Comparison of ENCODE assay signal across 20 cellular contexts in genomic region chr13:46313441-46314257, GRCh38.
A peak's percentile ranks its signal among the peaks of the same experiment; 100 is the strongest.
DNase-seq lines count a peak whose midpoint lies in the region; ATAC-seq and TF ChIP-seq lines count a peak whose summit lies in the region.
"Had no signal": no experiment of that assay in that cellular context is flagged by ENCODE, and none has a peak within 500 bp of the region (broad histone marks: within the 10 kb centered on the region; RNA-seq: fewer than 3 reads in every experiment).

No MANE protein-coding gene starts in this region.

- peaks cover 29% of the 10 kb centered on the region for H3K36me3 Mint-ChIP-seq in stimulated activated naive CD8-positive, alpha-beta T cell treated with anti-CD3 and anti-CD28 coated beads, Interleukin-15, Interleukin-2, amounts not matched to agents 100 ng/mL and 50 ng/mL, for 24 hours (ENCODE audit: low read depth)
- peaks cover 4% of the 10 kb centered on the region for H3K36me3 Mint-ChIP-seq in central memory CD8-positive, alpha-beta T cell (ENCODE audit: insufficient read depth)

- no peak overlapping the region for H3K4me3 ChIP-seq in heart left ventricle
- H3K4me3 ChIP-seq: lung, suprapubic skin had no signal

- no peak for DNase-seq in stimulated activated naive CD8-positive, alpha-beta T cell treated with anti-CD3 and anti-CD28 coated beads, Interleukin-15, Interleukin-2, amounts not matched to agents 100 U/mL and 50 U/mL, for 24 hours
- DNase-seq in NOMO-1 treated with dmso at 0.1 percent for 144 hours (lab: John Stamatoyannopoulos, UW; ENCODE audit: unreplicated experiment) (peak; percentile 17), NK-92 (lab: John Stamatoyannopoulos, UW; ENCODE audit: unreplicated experiment) (no peak), heart left ventricle (no peak)
- no peak for DNase-seq in central memory CD8-positive, alpha-beta T cell (ENCODE audit: low spot score in 2 of 2)
- DNase-seq: anterior cingulate cortex; cerebellar nuclear complex; effector memory CD4-positive, alpha-beta T cell; glutamatergic neuron; H9; IMR-90; NCI-H1092; NCI-H2107; NCI-H510A treated with DMSO at 0.1 percent for 48 hours; SHP77 had no signal

- peak overlapping the region; percentile 70 for H3K4me3 Mint-ChIP-seq in stimulated activated naive CD8-positive, alpha-beta T cell treated with anti-CD3 and anti-CD28 coated beads, Interleukin-15, Interleukin-2, amounts not matched to agents 100 ng/mL and 50 ng/mL, for 24 hours
- peak overlapping the region; percentile 49 for H3K4me3 Mint-ChIP-seq in central memory CD8-positive, alpha-beta T cell
- H3K4me3 Mint-ChIP-seq: H9 had no signal

- intact Hi-C loops in heart left ventricle (cut with DNase I): no loop called here

- peaks cover 10% of the 10 kb centered on the region for H3K9me3 Mint-ChIP-seq in stimulated activated naive CD8-positive, alpha-beta T cell treated with anti-CD3 and anti-CD28 coated beads, Interleukin-15, Interleukin-2, amounts not matched to agents 100 ng/mL and 50 ng/mL, for 24 hours
- no peaks in the 10 kb centered on the region for H3K9me3 Mint-ChIP-seq in central memory CD8-positive, alpha-beta T cell
- H3K9me3 Mint-ChIP-seq: H9 had no signal

- no peak for TF ChIP-seq CTCF in heart left ventricle (IDR thresholded peaks at IDR 0.05)

- H3K4me1 Mint-ChIP-seq in stimulated activated naive CD8-positive, alpha-beta T cell treated with anti-CD3 and anti-CD28 coated beads, Interleukin-15, Interleukin-2, amounts not matched to agents 100 ng/mL and 50 ng/mL, for 24 hours (ENCODE audit: low read depth): peaks cover 21% of the 10 kb centered on the region
- peaks cover 13% of the 10 kb centered on the region for H3K4me1 Mint-ChIP-seq in central memory CD8-positive, alpha-beta T cell
- H3K4me1 Mint-ChIP-seq: H9 had no signal

- H3K9me3 ChIP-seq in heart left ventricle: peaks cover 0 to 9% (median 0%) of the 10 kb centered on the region in 12 donors
- H3K9me3 ChIP-seq: suprapubic skin had no signal

- H3K27me3 ChIP-seq in heart left ventricle: no peaks in the 10 kb centered on the region
- H3K27me3 ChIP-seq: suprapubic skin had no signal

- WGBS in heart left ventricle, 4 donors: 82 to 91% (median 89%) methylated on average over 6 of the region's 6 CpGs

- ATAC-seq in stimulated activated naive CD8-positive, alpha-beta T cell treated with anti-CD3 and anti-CD28 coated beads, Interleukin-15, Interleukin-2, amounts not matched to agents 100 U/mL and 50 U/mL, for 24 hours: no peak
- ATAC-seq in central memory CD8-positive, alpha-beta T cell (replicated peaks; ENCODE audit: extremely low read depth, poor library complexity, severe bottlenecking): peak; percentile 83
- ATAC-seq in heart left ventricle (no peak), GM19023 (IDR thresholded peaks at IDR 0.05; ENCODE audit: unreplicated experiment) (no peak)

- TF ChIP-seq POLR2A in heart left ventricle (IDR thresholded peaks at IDR 0.05): no peak

- no peaks in the 10 kb centered on the region for H3K36me3 ChIP-seq in heart left ventricle
- H3K36me3 ChIP-seq: suprapubic skin had no signal

- H3K27me3 Mint-ChIP-seq in stimulated activated naive CD8-positive, alpha-beta T cell treated with anti-CD3 and anti-CD28 coated beads, Interleukin-15, Interleukin-2, amounts not matched to agents 100 ng/mL and 50 ng/mL, for 24 hours: no peaks in the 10 kb centered on the region
- H3K27me3 Mint-ChIP-seq in central memory CD8-positive, alpha-beta T cell: no peaks in the 10 kb centered on the region

- peak overlapping the region in 1 of 12 donors; percentile 67 for H3K27ac ChIP-seq in heart left ventricle
- H3K27ac ChIP-seq: parathyroid adenoma, suprapubic skin had no signal

- H3K4me1 ChIP-seq in heart left ventricle: peaks cover 0 to 17% (median 0%) of the 10 kb centered on the region in 12 donors
- H3K4me1 ChIP-seq: parathyroid adenoma, suprapubic skin had no signal

- H3K27ac Mint-ChIP-seq in stimulated activated naive CD8-positive, alpha-beta T cell treated with anti-CD3 and anti-CD28 coated beads, Interleukin-15, Interleukin-2, amounts not matched to agents 100 ng/mL and 50 ng/mL, for 24 hours: peak overlapping the region; percentile 91
- H3K27ac Mint-ChIP-seq in central memory CD8-positive, alpha-beta T cell (ENCODE audit: low read depth): peak overlapping the region; percentile 95
- H3K27ac Mint-ChIP-seq: H9 had no signal
